Comparison of ENCODE assay signal across 20 cellular contexts in the genomic region with DNA sequence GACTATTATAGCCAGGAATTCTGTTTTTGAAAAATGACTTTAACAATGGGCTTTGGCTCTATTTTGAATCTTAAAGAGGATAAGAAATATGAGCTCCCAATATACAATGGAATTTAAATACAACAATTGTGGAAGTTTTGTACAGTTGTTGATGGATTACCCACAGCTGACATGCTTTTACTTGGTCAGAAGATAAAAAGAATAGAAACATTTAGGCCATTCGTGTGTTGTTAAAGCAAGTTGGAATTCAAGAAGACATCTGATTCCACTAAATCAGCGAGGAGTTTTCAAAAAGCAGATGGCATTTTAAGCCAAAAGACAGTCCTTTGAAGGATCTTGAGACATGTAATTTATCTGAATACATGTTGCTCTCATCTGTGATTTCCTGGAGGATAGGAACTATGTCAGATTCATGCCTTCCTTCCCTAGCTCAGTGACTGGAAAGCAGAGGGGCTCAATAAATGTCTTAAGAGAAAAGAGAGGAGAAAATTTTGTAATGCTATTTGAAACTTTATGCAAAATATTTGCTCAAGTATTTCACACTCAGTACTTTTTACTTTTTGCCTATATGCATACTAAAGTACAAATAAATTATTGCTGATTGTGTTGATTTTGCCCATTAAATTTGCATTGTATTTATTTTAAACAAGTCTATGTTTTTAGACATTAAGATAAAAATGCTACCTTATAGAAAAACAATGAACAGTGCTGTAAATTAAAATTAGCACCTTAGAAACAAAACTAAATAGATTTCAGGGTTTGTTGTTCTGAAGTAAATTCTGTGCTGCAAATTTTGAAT.
"Had no signal": no experiment of that assay in that cellular context is flagged by ENCODE, and none has a peak within 500 bp of the region (broad histone marks: within the 10 kb centered on the region; RNA-seq: fewer than 3 reads in every experiment).

No MANE protein-coding gene starts in this region.

- H3K27ac Mint-ChIP-seq: endodermal cell; immature natural killer cell; naive thymus-derived CD4-positive, alpha-beta T cell had no signal

- ATAC-seq: esophagus mucosa; lower lobe of right lung; naive thymus-derived CD4-positive, alpha-beta T cell; psoas muscle; sciatic nerve had no signal

- H3K27ac ChIP-seq: coronary artery, left ventricle myocardium inferior, lower lobe of right lung, neutrophil, psoas muscle, skin epidermis, stomach had no signal

- H3K4me3 Mint-ChIP-seq: endodermal cell; immature natural killer cell; naive thymus-derived CD4-positive, alpha-beta T cell had no signal

- H3K27me3 ChIP-seq: neutrophil, stomach had no signal

- H3K9me3 Mint-ChIP-seq: endodermal cell had no signal

- H3K4me3 ChIP-seq: coronary artery, left ventricle myocardium inferior, lower lobe of right lung, psoas muscle, skin epidermis, stomach had no signal

- DNase-seq: effector CD4-positive, alpha-beta T cell; endodermal cell; foreskin fibroblast; immature natural killer cell; left ventricle myocardium inferior; lower lobe of right lung; mesenchymal stem cell; naive thymus-derived CD4-positive, alpha-beta T cell; psoas muscle; retina; stimulated activated naive CD4-positive, alpha-beta T cell; stomach; substantia nigra; trophoblast cell had no signal

- H3K9me3 ChIP-seq: lower lobe of right lung, neutrophil, psoas muscle had no signal

- H3K36me3 Mint-ChIP-seq: naive thymus-derived CD4-positive, alpha-beta T cell had no signal

- FAIRE-seq: keratinocyte had no signal

- H3K4me1 Mint-ChIP-seq: endodermal cell; immature natural killer cell; naive thymus-derived CD4-positive, alpha-beta T cell had no signal

- H3K36me3 ChIP-seq: left ventricle myocardium inferior, lower lobe of right lung, neutrophil, stomach had no signal

- H3K27me3 Mint-ChIP-seq: naive thymus-derived CD4-positive, alpha-beta T cell had no signal
